In the genomic region with DNA sequence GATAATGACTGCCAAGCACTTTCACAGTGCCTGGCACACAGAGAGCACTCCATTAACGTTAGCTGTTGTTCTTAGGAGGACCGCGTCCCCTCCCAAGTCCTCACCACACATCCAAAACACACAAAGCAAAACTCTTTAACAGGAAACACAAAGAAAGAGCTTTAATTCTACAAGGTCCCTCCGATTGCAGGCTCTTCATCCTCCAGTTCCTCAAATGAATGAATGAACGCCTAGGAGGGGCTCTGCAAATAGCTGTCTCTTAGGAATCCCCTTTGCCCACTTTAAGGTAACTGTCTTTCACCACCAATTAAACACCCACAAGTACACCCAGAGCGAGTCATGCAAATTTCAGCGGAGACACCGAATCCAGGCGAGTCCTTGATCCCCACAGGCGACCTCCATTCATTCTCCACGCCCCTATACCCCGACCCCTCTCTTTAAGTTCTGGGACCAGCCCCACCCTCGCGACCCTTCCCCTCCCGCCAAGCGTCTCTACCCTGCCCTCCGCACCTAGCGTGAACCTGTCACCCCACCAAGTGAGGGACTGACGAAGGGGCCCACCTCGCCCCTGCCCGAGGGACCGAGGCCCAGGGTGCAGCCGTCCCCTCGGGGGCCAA, we compare ENCODE assay signal across 8 cellular contexts. TPM values are rescaled to one million over a fixed set of nuclear protein-coding genes. Genes with fewer than 3 reads are reported as not detected.
A peak's percentile ranks its signal among the peaks of the same experiment; 100 is the strongest.
DNase-seq lines count a peak whose midpoint lies in the region; ATAC-seq and TF ChIP-seq lines count a peak whose summit lies in the region.

No MANE protein-coding gene starts in this region.

- no peak for TF ChIP-seq CTCF in AG04449 (IDR thresholded peaks at IDR 0.05; ENCODE audit: insufficient read depth, low read length, missing control alignments)
- TF ChIP-seq CTCF in KMS-11 (conservative IDR thresholded peaks at IDR 0.05; ENCODE audit: low read depth, low read length): no peak

- WGBS in thymus: 3% methylated on average over 24 of the region's 24 CpGs

- H4K20me1 ChIP-seq in KMS-11 (ENCODE audit: insufficient read depth): 0 out of 2 replicates have a peak, but pooled peaks cover 6% of the 10 kb centered on the region

- H3K9me3 ChIP-seq in thymus (ENCODE audit: control insufficient read depth): no peaks in the 10 kb centered on the region

- POLR2A ChIA-PET in AG04449 (lab: Yijun Ruan, JAX): interaction anchor here (2.4 kb wide), 1 partner anchor 9 kb away, joined by 12 read pairs; no protein-coding TSS in a partner anchor

- H3K36me3 ChIP-seq in KMS-11 (ENCODE audit: insufficient read depth) (no peaks in the 10 kb centered on the region), thymus (ENCODE audit: control insufficient read depth, insufficient read depth) (no peaks in the 10 kb centered on the region)

- ATAC-seq in GM19035 (IDR thresholded peaks at IDR 0.05; ENCODE audit: unreplicated experiment) (peak; percentile 8), left colon (peak; percentile 0)

- H3K9ac ChIP-seq in KMS-11: peak overlapping the region; percentile 89; the same call in 1 of the 2 replicates

- H3K4me1 ChIP-seq in KMS-11 (ENCODE audit: low read depth, poor library complexity, severe bottlenecking) (peaks cover 30% of the 10 kb centered on the region), thymus (ENCODE audit: control insufficient read depth, insufficient read depth, low read length) (peaks cover 13% of the 10 kb centered on the region)

- peaks cover 55% of the 10 kb centered on the region for H3K79me2 ChIP-seq in KMS-11 (ENCODE audit: insufficient read depth, low read depth)

- peak overlapping the region; percentile 85; the same call in 1 of the 2 replicates for H2AFZ ChIP-seq in KMS-11 (ENCODE audit: low read depth)

- H3K27ac ChIP-seq in KMS-11 (no peak overlapping the region), thymus (ENCODE audit: low read depth) (peak overlapping the region; percentile 91)

- no peak for DNase-seq in AG04449 (ENCODE audit: low read depth, low spot score)
- DNase-seq in astrocyte of the hippocampus (ENCODE audit: low read depth, low spot score): peak; percentile 8
- no peak for DNase-seq in left colon
- DNase-seq in NCI-H1930 (lab: John Stamatoyannopoulos, UW): no peak
- no peak for DNase-seq in stimulated activated CD4-positive, alpha-beta T cell treated with anti-CD3 and anti-CD28 coated beads, Interleukin-2, amount 100 ng/mL, for 48 hours

- H3K4me2 ChIP-seq in KMS-11: peak overlapping the region; percentile 94

- H3K27me3 ChIP-seq in KMS-11 (ENCODE audit: insufficient read depth, low read depth) (no peaks in the 10 kb centered on the region), thymus (ENCODE audit: control insufficient read depth, insufficient read depth) (no peaks in the 10 kb centered on the region)

- CTCF ChIA-PET in AG04449 (lab: Yijun Ruan, JAX): interaction anchor here (1.8 to 5.1 kb wide), 3 partner anchors 9 to 41 kb away, joined by 5 to 32 read pairs (median 7); no protein-coding TSS in a partner anchor

- intact Hi-C loops in left colon (cut with DNase I, micrococcal nuclease): no loop called here

- H3K4me3 ChIP-seq in AG04449 (ENCODE audit: low read depth, low read length) (peak overlapping the region; percentile 95), KMS-11 (IDR thresholded peaks at IDR 0.05; ENCODE audit: insufficient read depth, low read depth, low read length) (no peak overlapping the region), thymus (ENCODE audit: low read length) (peak overlapping the region; percentile 96)

RNA-seq across cellular contexts. Expression of a gene that starts 0.6 kb away (rescaled TPM):
- 10 to 100 TPM; 35.2 to 41.6 TPM for total RNA-seq in left colon
- 18.7 TPM for polyA plus RNA-seq in thymus

RNA-seq across cellular contexts. Expression of a gene that starts 34.7 kb away (rescaled TPM):
- total RNA-seq in left colon: 1 to 10 TPM in 1 of 2 donors, under 1 TPM in 1; 0.89 to 1.3 TPM
- 0.34 TPM for polyA plus RNA-seq in thymus
